9 cellular contexts compared by ENCODE assay signal in genomic region chr7:29565982-29566746, GRCh38. TPM values are rescaled to one million over a fixed set of nuclear protein-coding genes. Genes with fewer than 3 reads are reported as not detected.
DNase-seq lines count a peak whose midpoint lies in the region; ATAC-seq and TF ChIP-seq lines count a peak whose summit lies in the region.
"Had no signal": no experiment of that assay in that cellular context is flagged by ENCODE, and none has a peak within 500 bp of the region (broad histone marks: within the 10 kb centered on the region; RNA-seq: fewer than 3 reads in every experiment).

No MANE protein-coding gene starts in this region.

- ATAC-seq in WTC11 (no peak), left ventricle myocardium superior (peak; percentile 46), HG03354 (IDR thresholded peaks at IDR 0.05; ENCODE audit: poor library complexity, severe bottlenecking, unreplicated experiment) (no peak)

- 18% methylated on average over 55 of the region's 56 CpGs for WGBS in prostate gland

- H3K4me1 Mint-ChIP-seq in WTC11, result peaks cover 66% of the 10 kb centered on the region

- H3K27me3 ChIP-seq in prostate gland (replicated peaks; ENCODE audit: insufficient read depth), result no peaks in the 10 kb centered on the region

- no peak overlapping the region for H3K27ac Mint-ChIP-seq in WTC11

- peak overlapping the region; percentile 90 for H3K4me3 Mint-ChIP-seq in WTC11

- no peaks in the 10 kb centered on the region for H3K36me3 ChIP-seq in prostate gland

- H3K4me3 ChIP-seq in prostate gland, result peak overlapping the region; percentile 16 to 24

- no peak overlapping the region for H3K27ac ChIP-seq in prostate gland

- peak; percentile 55 for DNase-seq in COLO668 (lab: John Stamatoyannopoulos, UW; ENCODE audit: unreplicated experiment)
- no peak for DNase-seq in WTC11 (ENCODE audit: low spot score)
- peak; percentile 27 for DNase-seq in left ventricle myocardium superior
- DNase-seq in prostate gland (ENCODE audit: low spot score), result no peak
- DNase-seq in NCI-H2029 (lab: John Stamatoyannopoulos, UW), result no peak
- no peak for DNase-seq in OCI-M1 (lab: John Stamatoyannopoulos, UW)
- no peak for DNase-seq in UCSD-AML1 (lab: John Stamatoyannopoulos, UW; ENCODE audit: unreplicated experiment)

- peaks cover 20% of the 10 kb centered on the region for H3K27me3 Mint-ChIP-seq in WTC11 (ENCODE audit: low read depth)

- no peaks in the 10 kb centered on the region for H3K4me1 ChIP-seq in prostate gland (replicated peaks)

- intact Hi-C loops in left ventricle myocardium superior (cut with micrococcal nuclease) (no loop called here), prostate gland (cut with DNase I) (no loop called here)

- no peak for TF ChIP-seq POLR2A in prostate gland (IDR thresholded peaks at IDR 0.05)

- POLR2A ChIA-PET in WTC11 (lab: Charles Lee), result no interaction called here

- no peaks in the 10 kb centered on the region for H3K9me3 ChIP-seq in prostate gland

- TF ChIP-seq CTCF in WTC11 (IDR thresholded peaks at IDR 0.05), result no peak
- no peak for TF ChIP-seq CTCF in prostate gland (IDR thresholded peaks at IDR 0.05)

- CTCF ChIA-PET in WTC11 (lab: Charles Lee), result interaction anchor here (1.0 kb wide), 1 partner anchor 376 kb away, joined by 3 read pairs; no protein-coding TSS in a partner anchor

- no peaks in the 10 kb centered on the region for H3K9me3 Mint-ChIP-seq in WTC11

- H3K36me3 Mint-ChIP-seq in WTC11, result no peaks in the 10 kb centered on the region

TF ChIP-seq in WTC11, 78 proteins besides CTCF, POLR2A, EP300 and RAD21:
- no peak for TF ChIP-seq ELF4 (CRISPR knock-in tag; IDR thresholded peaks at IDR 0.05; ENCODE audit: low read depth)

RNA-seq across cellular contexts. Expression of gene PRR15, which starts 2.5 kb away (rescaled TPM):
- total RNA-seq in WTC11 (2021), result 17.6 to 22.7 TPM (median 21.2 TPM) in 3 replicates
- total RNA-seq in left ventricle myocardium superior, result 0.35 TPM
- 1 to 10 TPM; 4.6 to 7.7 TPM for total RNA-seq in prostate gland
- total RNA-seq: T-helper 1 cell treated with Interleukin-12 subunit alpha and Interleukin-12 subunit beta and Interleukin-4 antibody, amounts not matched to agents 30 ng/mL and 1 ng/mL, for 36 hours had no signal

Comparison
In these comparisons a context has a peak if more than half of its experiments do, and no peak if none do; other contexts are left out.
1. DNase-seq: peak in COLO668 (single experiment) and left ventricle myocardium superior (single experiment); none in WTC11 (single experiment), prostate gland (single experiment), NCI-H2029 (single experiment), OCI-M1 (single experiment) and UCSD-AML1 (single experiment).